In genomic region chr1:52848423-52848822, GRCh38 we compare ENCODE assay signal across 18 cellular contexts.
"Had no signal": no experiment of that assay in that cellular context is flagged by ENCODE, and none has a peak within 500 bp of the region (broad histone marks: within the 10 kb centered on the region; RNA-seq: fewer than 3 reads in every experiment).

No MANE protein-coding gene starts in this region.

- H3K4me3 ChIP-seq: neural progenitor cell, ovary, pancreas, prostate gland, psoas muscle, right atrium auricular region, right lobe of liver, sigmoid colon, skin epidermis, smooth muscle cell, spleen had no signal

- H3K27ac ChIP-seq: neural progenitor cell, neutrophil, ovary, pancreas, parathyroid adenoma, prostate gland, psoas muscle, right atrium auricular region, right lobe of liver, sigmoid colon, skin epidermis, spleen had no signal

- H3K9me3 ChIP-seq: neutrophil, ovary, pancreas, prostate gland, psoas muscle, right atrium auricular region, right lobe of liver, sigmoid colon, spleen had no signal

- H3K4me1 ChIP-seq: neural progenitor cell, pancreas, parathyroid adenoma, prostate gland, psoas muscle, right atrium auricular region, right lobe of liver had no signal

- ATAC-seq: naive thymus-derived CD8-positive, alpha-beta T cell; natural killer cell; natural killer cell treated with Interleukin-12 subunit alpha and Interleukin-12 subunit beta and Interleukin-15 and Interleukin-18, amount 100 ng/mL, for 72 hours; pancreas; psoas muscle; right cardiac atrium; right lobe of liver; sciatic nerve had no signal

- H3K36me3 ChIP-seq: neural progenitor cell, neutrophil, ovary, pancreas, prostate gland, right atrium auricular region, right lobe of liver, sigmoid colon, spleen had no signal
